Comparison of ENCODE assay signal across 25 cellular contexts in the genomic region with DNA sequence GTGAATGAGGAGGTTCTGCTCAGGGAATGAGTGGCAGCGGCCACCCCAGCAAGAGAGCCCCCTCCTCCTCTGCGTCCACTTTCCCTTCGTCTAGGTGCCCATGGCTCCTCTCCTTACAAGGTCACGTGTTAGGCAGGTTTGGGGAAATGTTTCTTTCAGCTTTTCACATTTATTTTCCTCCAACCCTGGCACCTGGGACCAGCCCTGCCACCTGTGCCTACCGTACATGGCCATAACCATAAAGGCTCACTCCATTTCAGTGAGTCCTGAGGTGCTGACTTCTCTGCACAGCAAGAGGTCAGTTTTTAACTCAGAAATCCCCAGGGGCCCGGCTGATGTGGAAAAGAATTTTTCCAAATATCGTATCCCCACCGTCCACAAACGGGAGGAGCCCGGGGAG.
"Had no signal": no experiment of that assay in that cellular context is flagged by ENCODE, and none has a peak within 500 bp of the region (broad histone marks: within the 10 kb centered on the region; RNA-seq: fewer than 3 reads in every experiment).

No MANE protein-coding gene starts in this region.

- H3K36me3 Mint-ChIP-seq: WTC11 had no signal

- ATAC-seq: activated naive CD8-positive, alpha-beta T cell treated with anti-CD3 and anti-CD28 coated beads, Interleukin-2, amount 50 U/mL, for 24 hours; Panc1; WTC11 had no signal

- H3K36me3 ChIP-seq: SJCRH30 had no signal

- DNase-seq: activated CD4-positive, alpha-beta memory T cell treated with anti-CD3 and anti-CD28 coated beads for 36 hours; activated CD4-positive, alpha-beta T cell treated with anti-CD3 and anti-CD28 coated beads for 4 hours; activated CD4-positive, alpha-beta T cell treated with anti-CD3 and anti-CD28 coated beads, Interleukin-2, amount 50 U/mL, for 1 hour; activated CD4-positive, CD25-positive, alpha-beta regulatory T cell treated with anti-CD3 and anti-CD28 coated beads, Interleukin-2, amount 50 U/mL, for 72 hours; activated CD8-positive, alpha-beta memory T cell treated with anti-CD3 and anti-CD28 coated beads, Interleukin-2, amount 50 U/mL, for 4 hours; activated effector memory CD4-positive, alpha-beta T cell treated with Interleukin-2 at 50 U/mL for 16 hours; activated naive CD4-positive, alpha-beta T cell treated with anti-CD3 and anti-CD28 coated beads, Interleukin-2, amount 10 ng/mL, durations not matched to agents 7 days and 5 days; activated naive CD8-positive, alpha-beta T cell treated with anti-CD3 and anti-CD28 coated beads, Interleukin-2, amount 50 U/mL, for 24 hours; activated T-cell treated with anti-CD3 and anti-CD28 coated beads for 4 hours; activated T-cell treated with anti-CD3 and anti-CD28 coated beads, Interleukin-2, amount 50 U/mL, for 48 hours; brain microvascular endothelial cell; central memory CD4-positive, alpha-beta T cell; Kasumi-1; KG1; MM.1S; MV-4-11; NCI-H2171; NCI-H526 treated with DMSO at 0.1 percent for 48 hours; SJCRH30; SK-N-SH had no signal

- H3K9ac ChIP-seq: SK-N-SH had no signal

- H3K9me3 ChIP-seq: SJCRH30, SK-N-SH had no signal

- H3K4me3 Mint-ChIP-seq: activated CD4-positive, alpha-beta memory T cell treated with anti-CD3 and anti-CD28 coated beads for 36 hours; activated naive CD4-positive, alpha-beta T cell treated with anti-CD3 and anti-CD28 coated beads, Interleukin-2, amount 10 ng/mL, durations not matched to agents 7 days and 5 days; activated naive CD8-positive, alpha-beta T cell; activated naive CD8-positive, alpha-beta T cell treated with anti-CD3 and anti-CD28 coated beads, Interleukin-2, amount 50 U/mL, for 24 hours; T-helper 1 cell treated with Interleukin-12 subunit alpha and Interleukin-12 subunit beta and Interleukin-4 antibody, amounts not matched to agents 30 μg/mL and 1 μg/mL, for 36 hours; T-helper 2 cell treated with Interferon-gamma antibody and Interleukin-4, amounts not matched to agents 5 μg/mL and 100 μg/mL, for 36 hours; WTC11 had no signal

- H3K4me3 ChIP-seq: SJCRH30 had no signal

- H3K27me3 ChIP-seq: brain microvascular endothelial cell, SJCRH30 had no signal

- H3K9me3 Mint-ChIP-seq: activated CD4-positive, alpha-beta memory T cell treated with anti-CD3 and anti-CD28 coated beads for 36 hours; activated naive CD4-positive, alpha-beta T cell treated with anti-CD3 and anti-CD28 coated beads, Interleukin-2, amount 10 ng/mL, durations not matched to agents 7 days and 5 days; activated naive CD8-positive, alpha-beta T cell treated with anti-CD3 and anti-CD28 coated beads, Interleukin-2, amount 50 U/mL, for 24 hours; T-helper 1 cell treated with Interleukin-12 subunit alpha and Interleukin-12 subunit beta and Interleukin-4 antibody, amounts not matched to agents 30 μg/mL and 1 μg/mL, for 36 hours; T-helper 2 cell treated with Interferon-gamma antibody and Interleukin-4, amounts not matched to agents 5 μg/mL and 100 μg/mL, for 36 hours; WTC11 had no signal

- H3K27ac ChIP-seq: brain microvascular endothelial cell, SJCRH30 had no signal

- H3K27me3 Mint-ChIP-seq: activated CD4-positive, alpha-beta memory T cell treated with anti-CD3 and anti-CD28 coated beads for 36 hours; activated naive CD4-positive, alpha-beta T cell treated with anti-CD3 and anti-CD28 coated beads, Interleukin-2, amount 10 ng/mL, durations not matched to agents 7 days and 5 days; activated naive CD8-positive, alpha-beta T cell; activated naive CD8-positive, alpha-beta T cell treated with anti-CD3 and anti-CD28 coated beads, Interleukin-2, amount 50 U/mL, for 24 hours had no signal

- H3K4me2 ChIP-seq: SK-N-SH had no signal
